Comparison of ENCODE assay signal across 1 cellular context in genomic region chr2:74119912-74120825, GRCh38.
TF ChIP-seq lines count a peak whose summit lies in the region.

No MANE protein-coding gene starts in this region.

TF ChIP-seq in HepG2, 621 proteins besides CTCF, POLR2A, EP300 and RAD21 (continued from another document and continues in another):
- TF ChIP-seq ZHX2 (IDR thresholded peaks at IDR 0.05; ENCODE audit: low read depth) (peak; percentile 95), ZHX2 (CRISPR knock-in tag; IDR thresholded peaks at IDR 0.05; ENCODE audit: borderline replicate concordance) (no peak; the same call in 1 of the 2 replicates), HES4 (CRISPR knock-in tag; IDR thresholded peaks at IDR 0.05; ENCODE audit: borderline replicate concordance) (peak; percentile 92), THAP7 (CRISPR knock-in tag; IDR thresholded peaks at IDR 0.05) (peak; percentile 86; the same call in 1 of the 2 replicates), ZNF839 (CRISPR knock-in tag; IDR thresholded peaks at IDR 0.05; ENCODE audit: borderline replicate concordance) (peak; percentile 97; the same call in 1 of the 2 replicates), PBX3 (CRISPR knock-in tag; IDR thresholded peaks at IDR 0.05; ENCODE audit: borderline replicate concordance) (0 out of 2 replicates have a peak, but pooled peaks have one; percentile 46), PRDM15 (CRISPR knock-in tag; IDR thresholded peaks at IDR 0.05) (0 out of 2 replicates have a peak, but pooled peaks have one; percentile 49), ZNF777 (CRISPR knock-in tag; IDR thresholded peaks at IDR 0.05) (peak; percentile 67; the same call in 1 of the 2 replicates), SP140L (CRISPR knock-in tag; IDR thresholded peaks at IDR 0.05; ENCODE audit: borderline replicate concordance) (0 out of 2 replicates have a peak, but pooled peaks have one; percentile 59), YY1 (IDR thresholded peaks at IDR 0.05; ENCODE audit: insufficient read depth, insufficient replicate concordance, low read depth, low read length) (peak; percentile 96), TRIM22 (IDR thresholded peaks at IDR 0.05) (no peak), ZBTB26 (CRISPR knock-in tag; IDR thresholded peaks at IDR 0.05; ENCODE audit: borderline replicate concordance) (peak; percentile 83), TP53 (CRISPR knock-in tag; conservative IDR thresholded peaks at IDR 0.05) (no peak), ZFP82 (CRISPR knock-in tag; IDR thresholded peaks at IDR 0.05; ENCODE audit: borderline replicate concordance) (peak; percentile 99; the same call in 1 of the 2 replicates), HNF1A (IDR thresholded peaks at IDR 0.05; ENCODE audit: low read depth) (peak; percentile 43; the same call in 1 of the 2 replicates), HNF1A (CRISPR knock-in tag; IDR thresholded peaks at IDR 0.05; ENCODE audit: borderline replicate concordance) (peak; percentile 74; the same call in 1 of the 2 replicates), GATA4 (IDR thresholded peaks at IDR 0.05; ENCODE audit: borderline replicate concordance, low read depth) (no peak), SRSF4 (IDR thresholded peaks at IDR 0.05; ENCODE audit: low read depth, low read length, poor library complexity, severe bottlenecking) (no peak), ARNT (IDR thresholded peaks at IDR 0.05) (no peak), ZNF660 (CRISPR knock-in tag; IDR thresholded peaks at IDR 0.05; ENCODE audit: borderline replicate concordance, low read depth) (no peak), ZNF589 (CRISPR knock-in tag; conservative IDR thresholded peaks at IDR 0.05) (no peak; the same call in 1 of the 2 replicates), ZNF264 (CRISPR knock-in tag; IDR thresholded peaks at IDR 0.05) (no peak; the same call in 1 of the 2 replicates), ZBTB20 (CRISPR knock-in tag; IDR thresholded peaks at IDR 0.05; ENCODE audit: borderline replicate concordance, low read depth) (peak; percentile 93; the same call in 1 of the 2 replicates), GATAD2A (CRISPR knock-in tag; IDR thresholded peaks at IDR 0.05) (peak; percentile 77), KAT2B (IDR thresholded peaks at IDR 0.05; ENCODE audit: borderline replicate concordance, low read depth, low read length) (no peak), XBP1 (CRISPR knock-in tag; IDR thresholded peaks at IDR 0.05) (no peak), MYC (CRISPR knock-in tag; IDR thresholded peaks at IDR 0.05; ENCODE audit: borderline replicate concordance) (peak; percentile 83), MEIS2 (CRISPR knock-in tag; IDR thresholded peaks at IDR 0.05) (no peak; the same call in 1 of the 2 replicates), MXD4 (CRISPR knock-in tag; IDR thresholded peaks at IDR 0.05) (peak; percentile 89), ZNF780A (CRISPR knock-in tag; IDR thresholded peaks at IDR 0.05) (peak; percentile 66; the same call in 1 of the 2 replicates), ZNF274 (CRISPR knock-in tag; IDR thresholded peaks at IDR 0.05) (peak; percentile 98), ZMAT3 (CRISPR knock-in tag; conservative IDR thresholded peaks at IDR 0.05) (peak; percentile 93), THRA (CRISPR knock-in tag; IDR thresholded peaks at IDR 0.05; ENCODE audit: borderline replicate concordance) (peak; percentile 64; the same call in 1 of the 2 replicates), ZNF788 (CRISPR knock-in tag; IDR thresholded peaks at IDR 0.05; ENCODE audit: borderline replicate concordance) (peak; percentile 80), ZNF329 (CRISPR knock-in tag; IDR thresholded peaks at IDR 0.05; ENCODE audit: low read depth) (peak; percentile 85), ZNF605 (CRISPR knock-in tag; IDR thresholded peaks at IDR 0.05) (peak; percentile 99), DRAP1 (CRISPR knock-in tag; IDR thresholded peaks at IDR 0.05) (peak; percentile 26; the same call in 1 of the 2 replicates), SALL2 (CRISPR knock-in tag; IDR thresholded peaks at IDR 0.05) (peak; percentile 98), ZSCAN31 (CRISPR knock-in tag; IDR thresholded peaks at IDR 0.05; ENCODE audit: low read depth) (peak; percentile 76; the same call in 1 of the 2 replicates), KDM3A (CRISPR knock-in tag; IDR thresholded peaks at IDR 0.05; ENCODE audit: low read depth) (peak; percentile 98)
